In genomic region chr11:121293276-121293569, GRCh38 we compare ENCODE assay signal across 8 cellular contexts. TPM values are rescaled to one million over a fixed set of nuclear protein-coding genes. Genes with fewer than 3 reads are reported as not detected.
DNase-seq lines count a peak whose midpoint lies in the region; ATAC-seq and TF ChIP-seq lines count a peak whose summit lies in the region.

No MANE protein-coding gene starts in this region.

- DNase-seq in cardiac muscle cell (ENCODE audit: low read depth in 1 of 2, low spot score in 1 of 2): peak in 1 of 2 donors; percentile 51
- DNase-seq in Right ventricle myocardium inferior (ENCODE audit: missing footprints): no peak
- no peak for DNase-seq in MCF 10A (ENCODE audit: unreplicated experiment)
- no peak for DNase-seq in lung (ENCODE audit: low spot score)
- DNase-seq in NCI-H1436 treated with DMSO at 0.1 percent for 48 hours (lab: John Stamatoyannopoulos, UW): no peak
- no peak for DNase-seq in stimulated activated CD4-positive, alpha-beta T cell treated with anti-CD3 and anti-CD28 coated beads, Interleukin-4, amount 100 ng/mL, for 24 hours
- DNase-seq in epidermal melanocyte (ENCODE audit: insufficient read length, low spot score): no peak

- H3K4me3 ChIP-seq in cardiac muscle cell (peak overlapping the region; percentile 76), lung (peak overlapping the region; percentile 87), urinary bladder (ENCODE audit: low read depth, low read length) (peak overlapping the region; percentile 59)

- H3K9me3 ChIP-seq in cardiac muscle cell (ENCODE audit: low read depth) (no peaks in the 10 kb centered on the region), lung (ENCODE audit: control insufficient read depth in 2 of 2, insufficient read depth in 1 of 2, low read length in 1 of 2) (no peaks in the 10 kb centered on the region)

- H3K4me1 ChIP-seq in cardiac muscle cell (ENCODE audit: low read depth): peaks cover 29% of the 10 kb centered on the region
- H3K4me1 ChIP-seq in lung (ENCODE audit: control insufficient read depth in 2 of 2, insufficient read depth in 2 of 2, low read length in 2 of 2): no peaks in the 10 kb centered on the region
- no peaks in the 10 kb centered on the region for H3K4me1 ChIP-seq in urinary bladder (ENCODE audit: insufficient read depth)

- H3K27ac ChIP-seq in cardiac muscle cell (peak overlapping the region; percentile 91), lung (ENCODE audit: low read depth in 1 of 2, low read length in 1 of 2) (peak overlapping the region; percentile 79 to 97), urinary bladder (ENCODE audit: low read depth) (peak overlapping the region; percentile 76)

- peaks cover 27% of the 10 kb centered on the region for H3K4me1 Mint-ChIP-seq in MCF 10A (ENCODE audit: insufficient read depth, unreplicated experiment)

- peaks cover 5% of the 10 kb centered on the region for H3K36me3 Mint-ChIP-seq in MCF 10A (ENCODE audit: insufficient read depth, unreplicated experiment)

- CTCF ChIA-PET in MCF 10A (lab: Yijun Ruan, JAX): interaction anchor here (0.6 to 1.4 kb wide), 2 partner anchors 25 to 1213 kb away, joined by 3 read pairs; no protein-coding TSS in a partner anchor

- WGBS in lung, 2 donors: 1 to 2% methylated on average over 5 of the region's 5 CpGs
- WGBS in urinary bladder: 1% methylated on average over 5 of the region's 5 CpGs

- no peaks in the 10 kb centered on the region for H3K9me3 Mint-ChIP-seq in MCF 10A (ENCODE audit: unreplicated experiment)

- H3K36me3 ChIP-seq in cardiac muscle cell (peaks cover 5% of the 10 kb centered on the region), lung (ENCODE audit: control insufficient read depth in 2 of 2, insufficient read depth in 2 of 2, low read length in 2 of 2) (no peaks in the 10 kb centered on the region), urinary bladder (ENCODE audit: insufficient read depth) (no peaks in the 10 kb centered on the region)

- H3K27me3 Mint-ChIP-seq in MCF 10A (ENCODE audit: insufficient read depth, unreplicated experiment): no peaks in the 10 kb centered on the region

- POLR2A ChIA-PET in MCF 10A (lab: Yijun Ruan, JAX): interaction anchor here (0.6 to 2.0 kb wide), 6 partner anchors 10 to 864 kb away, joined by 3 to 8 read pairs (median 4); no protein-coding TSS in a partner anchor

- H3K27me3 ChIP-seq in cardiac muscle cell (no peaks in the 10 kb centered on the region), lung (ENCODE audit: control insufficient read depth, insufficient read depth) (no peaks in the 10 kb centered on the region)

- BruUV-seq in MCF 10A (replicated peaks; lab: Mats Ljungman, UMichigan): no TSS peak

- TF ChIP-seq CTCF in cardiac muscle cell (IDR thresholded peaks at IDR 0.05; ENCODE audit: low read depth, low read length) (no peak), MCF 10A (IDR thresholded peaks at IDR 0.05; ENCODE audit: unreplicated experiment) (no peak), lung (IDR thresholded peaks at IDR 0.05; ENCODE audit: control extremely low read depth, extremely low read depth) (no peak)

- peak overlapping the region; percentile 94 for H3K4me3 Mint-ChIP-seq in MCF 10A (ENCODE audit: unreplicated experiment)

- peak overlapping the region; percentile 93 for H3K27ac Mint-ChIP-seq in MCF 10A (ENCODE audit: low read depth, unreplicated experiment)

- no peak for ATAC-seq in Right ventricle myocardium inferior
- ATAC-seq in lung (ENCODE audit: insufficient read depth, low FRiP score): peak; percentile 2

- intact Hi-C loops in Right ventricle myocardium inferior (cut with DNase I) (no loop called here), MCF 10A (cut with micrococcal nuclease) (loop anchor here (10.0 kb wide), 1 partner anchor 912 kb away; no protein-coding TSS in a partner anchor)

RNA-seq across cellular contexts. Expression of gene SC5D, which starts 0.7 kb away (rescaled TPM):
- total RNA-seq in cardiac muscle cell (246 and 343 TPM in 2 replicates), Right ventricle myocardium inferior (24.4 TPM), MCF 10A (2022) (25.9 and 27.6 TPM in 2 replicates), lung (10 to 100 TPM; 48.9 to 91.5 TPM), urinary bladder (77.1 TPM)
- polyA plus RNA-seq in cardiac muscle cell (475 and 620 TPM in 2 replicates), lung (10 to 100 TPM; 29.4 to 39.4 TPM), urinary bladder (27.8 TPM)
